In the genomic region with DNA sequence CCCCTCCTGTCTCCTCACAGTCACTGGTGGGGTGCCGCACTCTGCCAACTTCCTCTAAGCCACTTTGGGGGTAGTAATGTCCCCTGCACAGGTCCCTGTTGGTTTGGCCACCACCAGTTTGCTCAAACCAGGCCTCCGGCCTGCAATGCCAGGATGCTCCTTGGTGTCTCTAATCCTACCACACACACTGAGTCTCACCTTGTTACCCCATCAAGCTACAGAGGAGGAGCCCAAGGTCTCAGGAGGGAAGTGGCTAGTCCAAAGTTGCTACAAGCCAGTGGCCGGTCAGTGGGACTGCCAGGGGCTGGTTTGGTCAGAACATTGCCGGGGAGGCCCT, we compare ENCODE assay signal across 24 cellular contexts. TPM values are rescaled to one million over a fixed set of nuclear protein-coding genes. Genes with fewer than 3 reads are reported as not detected.
DNase-seq lines count a peak whose midpoint lies in the region; ATAC-seq and TF ChIP-seq lines count a peak whose summit lies in the region.
"Had no signal": no experiment of that assay in that cellular context is flagged by ENCODE, and none has a peak within 500 bp of the region (broad histone marks: within the 10 kb centered on the region; RNA-seq: fewer than 3 reads in every experiment).

No MANE protein-coding gene starts in this region.

- H3K79me2 ChIP-seq in H9 (ENCODE audit: insufficient read depth, low read length): no peaks in the 10 kb centered on the region

- no peaks in the 10 kb centered on the region for H3K23me2 ChIP-seq in H9 (ENCODE audit: insufficient read length, low read depth, low read length, poor library complexity, severe bottlenecking)

- in situ Hi-C loops in KBM-7 (cut with MboI; ENCODE audit: low pct_unique_long_range_greater_than_20kb, low sequenced_read_pairs): no loop called here

- H3K27me3 Mint-ChIP-seq in H9 (ENCODE audit: low read depth) (peaks cover 16% of the 10 kb centered on the region), endodermal cell (ENCODE audit: insufficient read depth) (peaks cover 3% of the 10 kb centered on the region)
- H3K27me3 Mint-ChIP-seq: stimulated activated memory B cell treated with anti-CD40 and anti-IgM and Interleukin-4, amounts not matched to agents 10 μg/mL and 1 μg/mL and 100 μg/mL, for 72 hours had no signal

- H2AFZ ChIP-seq in H9 (ENCODE audit: low read length) (no peak overlapping the region), neuronal stem cell (ENCODE audit: low read length) (peak overlapping the region; percentile 81)
- H2AFZ ChIP-seq: PC-9 had no signal

- H3K79me1 ChIP-seq in H9 (ENCODE audit: insufficient read depth, low read depth, low read length, poor library complexity, severe bottlenecking) (no peaks in the 10 kb centered on the region), neuronal stem cell (ENCODE audit: low read depth, low read length) (no peaks in the 10 kb centered on the region)

- WGBS in H9 (ENCODE audit: extremely low coverage, insufficient read length, low lambda C conversion rate): no CpG with 5 or more reads among the region's 4 CpGs
- 93% methylated on average over 4 of the region's 4 CpGs; no CpG with 5 or more reads in 1 of the 2 experiments for WGBS in endodermal cell (ENCODE audit: insufficient coverage in 1 of 2, insufficient read length in 1 of 2), 2 experiments
- no CpG with 5 or more reads among the region's 4 CpGs for WGBS in neuronal stem cell (ENCODE audit: extremely low coverage in 2 of 2, insufficient read length in 2 of 2, insufficient replicate concordance in 1 of 2), 2 donors

- H3K27ac Mint-ChIP-seq in H9: no peak overlapping the region
- no peak overlapping the region for H3K27ac Mint-ChIP-seq in endodermal cell
- H3K27ac Mint-ChIP-seq: activated naive CD4-positive, alpha-beta T cell treated with anti-CD3 and anti-CD28 coated beads, Interleukin-2, amount 50 U/mL, for 72 hours; stimulated activated memory B cell treated with anti-CD40 and anti-IgM and Interleukin-4, amounts not matched to agents 10 μg/mL and 1 μg/mL and 100 μg/mL, for 72 hours had no signal

- H4K20me1 ChIP-seq in H9 (ENCODE audit: control insufficient read depth, insufficient read depth, insufficient read length): no peaks in the 10 kb centered on the region
- H4K20me1 ChIP-seq: BLaER1 had no signal

- DNase-seq in H9 (peak; percentile 23), endodermal cell (peak; percentile 43), neuronal stem cell (ENCODE audit: low spot score) (no peak), RWPE1 (ENCODE audit: low spot score) (no peak), KBM-7 (no peak)
- DNase-seq in activated CD8-positive, alpha-beta memory T cell treated with anti-CD3 and anti-CD28 coated beads for 24 hours: peak; percentile 44
- DNase-seq in stimulated activated CD4-positive, alpha-beta T cell treated with anti-CD3 and anti-CD28 coated beads, Interleukin-12 subunit alpha, Interleukin-12 subunit beta, amount 100 ng/mL, for 4 hours: no peak
- DNase-seq: amygdala, brain microvascular endothelial cell, DMS153, H7, MV-4-11, NCI-H1436, NCI-H2107, NCI-H345, PC-9, sigmoid colon, SW 1271, trophoblast cell had no signal

- H3T11ph ChIP-seq in H9 (ENCODE audit: low read length): no peak overlapping the region

- H3K27ac ChIP-seq in H9 (ENCODE audit: insufficient read length, low read depth, low read length): no peak overlapping the region
- H3K27ac ChIP-seq in endodermal cell (ENCODE audit: low read depth, low read length): no peak overlapping the region
- H3K27ac ChIP-seq in neuronal stem cell (replicated peaks; ENCODE audit: low read length): no peak overlapping the region
- H3K27ac ChIP-seq in RWPE1: no peak overlapping the region
- H3K27ac ChIP-seq: BLaER1, brain microvascular endothelial cell, PC-9, prostate gland, sigmoid colon had no signal

- no peaks in the 10 kb centered on the region for H3K9me3 Mint-ChIP-seq in H9
- no peaks in the 10 kb centered on the region for H3K9me3 Mint-ChIP-seq in endodermal cell
- H3K9me3 Mint-ChIP-seq: activated naive CD4-positive, alpha-beta T cell treated with anti-CD3 and anti-CD28 coated beads, Interleukin-2, amount 50 U/mL, for 72 hours; stimulated activated memory B cell treated with anti-CD40 and anti-IgM and Interleukin-4, amounts not matched to agents 10 μg/mL and 1 μg/mL and 100 μg/mL, for 72 hours had no signal

- H3K9me3 ChIP-seq in H9 (ENCODE audit: control insufficient read depth, low read depth, low read length): no peaks in the 10 kb centered on the region
- H3K9me3 ChIP-seq in endodermal cell (ENCODE audit: control insufficient read depth, low read length): no peaks in the 10 kb centered on the region
- no peaks in the 10 kb centered on the region for H3K9me3 ChIP-seq in neuronal stem cell (replicated peaks in 1 of 2; ENCODE audit: control insufficient read depth in 2 of 2, insufficient read depth in 1 of 2, low read depth in 1 of 2, low read length in 2 of 2)
- H3K9me3 ChIP-seq: BLaER1, prostate gland, sigmoid colon had no signal

- H4K91ac ChIP-seq in H9 (ENCODE audit: insufficient read length, low read depth, low read length) (no peak overlapping the region), neuronal stem cell (ENCODE audit: low read depth, low read length, poor library complexity) (no peak overlapping the region)

- H3K23ac ChIP-seq in H9 (ENCODE audit: insufficient read length, low read depth, low read length): no peak overlapping the region
- H3K23ac ChIP-seq in neuronal stem cell (ENCODE audit: low read depth, low read length, poor library complexity): no peak overlapping the region

- no peaks in the 10 kb centered on the region for H3K36me3 ChIP-seq in endodermal cell (ENCODE audit: control insufficient read depth, insufficient read depth, low read length)
- no peaks in the 10 kb centered on the region for H3K36me3 ChIP-seq in neuronal stem cell (replicated peaks in 1 of 2; ENCODE audit: control insufficient read depth in 2 of 2, insufficient read depth in 2 of 2, low read length in 2 of 2)
- H3K36me3 ChIP-seq: BLaER1, brain microvascular endothelial cell, prostate gland, sigmoid colon had no signal

- H3K4me2 ChIP-seq in H9 (ENCODE audit: insufficient read depth, insufficient read length, low read length) (no peak overlapping the region), neuronal stem cell (ENCODE audit: insufficient read depth, low read length, poor library complexity, severe bottlenecking) (no peak overlapping the region)
- H3K4me2 ChIP-seq: BLaER1, PC-9 had no signal

- no peak overlapping the region for H3K14ac ChIP-seq in H9 (ENCODE audit: insufficient read depth, low read length)
- H3K14ac ChIP-seq in neuronal stem cell (ENCODE audit: low read length): no peak overlapping the region

- H3K9ac ChIP-seq in H9 (ENCODE audit: extremely low read depth, insufficient read length, low read length): no peak overlapping the region
- no peak overlapping the region for H3K9ac ChIP-seq in endodermal cell (ENCODE audit: extremely low read depth, low read length, poor library complexity, severe bottlenecking)
- H3K9ac ChIP-seq in neuronal stem cell (ENCODE audit: low read depth, low read length, poor library complexity): no peak overlapping the region
- H3K9ac ChIP-seq: BLaER1 had no signal

- peaks cover 21 to 24% of the 10 kb centered on the region in 2 experiments for H3K4me1 Mint-ChIP-seq in H9
- H3K4me1 Mint-ChIP-seq in endodermal cell: peaks cover 32% of the 10 kb centered on the region

- no peak overlapping the region for H4K5ac ChIP-seq in H9 (ENCODE audit: insufficient read length, low read depth, low read length)

- no peak overlapping the region for H2BK20ac ChIP-seq in H9 (ENCODE audit: low read depth, low read length, poor library complexity, severe bottlenecking)

- H2BK12ac ChIP-seq in H9 (ENCODE audit: insufficient read length, low read depth, low read length): no peak overlapping the region
- H2BK12ac ChIP-seq in neuronal stem cell (ENCODE audit: low read length): no peak overlapping the region

- H3K18ac ChIP-seq in H9 (ENCODE audit: insufficient read length, low read depth, low read length) (no peak overlapping the region), neuronal stem cell (ENCODE audit: low read length) (peak overlapping the region; percentile 54)

- H2AK5ac ChIP-seq in H9 (ENCODE audit: insufficient read length, low read length) (no peak overlapping the region), neuronal stem cell (ENCODE audit: low read depth, low read length) (peak overlapping the region; percentile 20)

- H3K56ac ChIP-seq in H9 (ENCODE audit: insufficient read length, low read depth, low read length): no peak overlapping the region

- ATAC-seq in GM18517 (IDR thresholded peaks at IDR 0.05; ENCODE audit: unreplicated experiment): no peak
- ATAC-seq: activated naive CD4-positive, alpha-beta T cell treated with anti-CD3 and anti-CD28 coated beads, Interleukin-2, amount 50 U/mL, for 72 hours; stimulated activated memory B cell treated with anti-CD40 and anti-IgM and Interleukin-4, amounts not matched to agents 10 μg/mL and 1 μg/mL and 100 μg/mL, for 72 hours had no signal

- no peak for TF ChIP-seq CTCF in H9 (conservative IDR thresholded peaks at IDR 0.05)
- TF ChIP-seq CTCF in endodermal cell (conservative IDR thresholded peaks at IDR 0.05): no peak
- no peak for TF ChIP-seq CTCF in RWPE1 (conservative IDR thresholded peaks at IDR 0.05; ENCODE audit: low read depth)

- H3K4me3 ChIP-seq in endodermal cell (ENCODE audit: low read length): no peak overlapping the region
- no peak overlapping the region for H3K4me3 ChIP-seq in neuronal stem cell (ENCODE audit: low read length in 2 of 2)
- H3K4me3 ChIP-seq: BLaER1, PC-9, prostate gland, sigmoid colon had no signal

- POLR2A ChIA-PET in RWPE1 (lab: Yijun Ruan, JAX; ENCODE audit: low non-redundant PET): no interaction called here

- H2BK15ac ChIP-seq in H9 (ENCODE audit: low read depth, low read length): no peak overlapping the region
- H2BK15ac ChIP-seq in neuronal stem cell (ENCODE audit: low read length): peak overlapping the region; percentile 51

- H3K4me3 Mint-ChIP-seq in H9: no peak overlapping the region
- H3K4me3 Mint-ChIP-seq in endodermal cell: no peak overlapping the region
- H3K4me3 Mint-ChIP-seq: stimulated activated memory B cell treated with anti-CD40 and anti-IgM and Interleukin-4, amounts not matched to agents 10 μg/mL and 1 μg/mL and 100 μg/mL, for 72 hours had no signal

- H4K8ac ChIP-seq in H9 (replicated peaks; ENCODE audit: insufficient read length, low read depth, low read length) (no peak overlapping the region), neuronal stem cell (ENCODE audit: low read depth, low read length) (no peak overlapping the region)

- H2BK120ac ChIP-seq in H9 (ENCODE audit: low read depth, low read length, poor library complexity, severe bottlenecking): no peak overlapping the region
- H2BK120ac ChIP-seq in neuronal stem cell (ENCODE audit: low read depth, low read length): no peak overlapping the region

- H3K27me3 ChIP-seq in H9 (ENCODE audit: insufficient read depth, low read length): no peaks in the 10 kb centered on the region
- H3K27me3 ChIP-seq in endodermal cell (ENCODE audit: control insufficient read depth, insufficient read depth, low read length, poor library complexity, severe bottlenecking): no peaks in the 10 kb centered on the region
- peaks cover 0 to 8% (median 0%) of the 10 kb centered on the region in 3 experiments for H3K27me3 ChIP-seq in neuronal stem cell (ENCODE audit: control insufficient read depth in 3 of 3, insufficient read depth in 3 of 3, low read depth in 1 of 3, low read length in 3 of 3)
- H3K27me3 ChIP-seq: BLaER1, brain microvascular endothelial cell, sigmoid colon had no signal

- CTCF ChIA-PET in RWPE1 (lab: Yijun Ruan, JAX): no interaction called here

- H3K4me1 ChIP-seq in H9 (ENCODE audit: insufficient read depth, low read length): no peaks in the 10 kb centered on the region
- peaks cover 9% of the 10 kb centered on the region for H3K4me1 ChIP-seq in endodermal cell (ENCODE audit: control insufficient read depth, insufficient read depth, low read length)
- peaks cover 0 to 8% of the 10 kb centered on the region in 2 donors for H3K4me1 ChIP-seq in neuronal stem cell (ENCODE audit: control insufficient read depth in 2 of 2, insufficient read depth in 1 of 2, low read depth in 1 of 2, low read length in 2 of 2)
- H3K4me1 ChIP-seq: prostate gland, sigmoid colon had no signal

- H3K4ac ChIP-seq in H9 (ENCODE audit: low read depth, low read length) (no peak overlapping the region), neuronal stem cell (ENCODE audit: low read length) (no peak overlapping the region)

- H2BK5ac ChIP-seq in H9 (ENCODE audit: insufficient read length, low read length) (no peak overlapping the region), neuronal stem cell (ENCODE audit: low read length) (no peak overlapping the region)

- no peaks in the 10 kb centered on the region for H3K36me3 Mint-ChIP-seq in H9 (ENCODE audit: insufficient read depth in 1 of 3, low read depth in 3 of 3)
- no peaks in the 10 kb centered on the region for H3K36me3 Mint-ChIP-seq in endodermal cell (ENCODE audit: low read depth)
- H3K36me3 Mint-ChIP-seq: activated naive CD4-positive, alpha-beta T cell treated with anti-CD3 and anti-CD28 coated beads, Interleukin-2, amount 50 U/mL, for 72 hours; stimulated activated memory B cell treated with anti-CD40 and anti-IgM and Interleukin-4, amounts not matched to agents 10 μg/mL and 1 μg/mL and 100 μg/mL, for 72 hours had no signal

RNA-seq across cellular contexts. Expression of gene LRP8, which starts 21.5 kb away (rescaled TPM):
- total RNA-seq in H9 (2021) (69.2 and 78.6 TPM in 2 replicates), endodermal cell (10 to 100 TPM; 29.1 to 39.6 TPM)
- polyA plus RNA-seq in endodermal cell (2013, experiment 1 of 2): 35.6 TPM
- polyA plus RNA-seq in endodermal cell (2013, experiment 2 of 2): 29.0 TPM
- polyA plus RNA-seq in neuronal stem cell (2013, experiment 1 of 2): 23.6 TPM
- 22.6 TPM for polyA plus RNA-seq in neuronal stem cell (2013, experiment 2 of 2)

Comparison
In these comparisons a context has a peak if more than half of its experiments do, and no peak if none do; other contexts are left out.
1. DNase-seq: peak in H9 (single experiment), activated CD8-positive, alpha-beta memory T cell treated with anti-CD3 and anti-CD28 coated beads for 24 hours (single experiment) and endodermal cell (single experiment); none in neuronal stem cell (single experiment), RWPE1 (single experiment), stimulated activated CD4-positive, alpha-beta T cell treated with anti-CD3 and anti-CD28 coated beads, Interleukin-12 subunit alpha, Interleukin-12 subunit beta, amount 100 ng/mL, for 4 hours (single experiment) and KBM-7 (single experiment).